In genomic region chr1:109777436-109777835, GRCh38 we compare ENCODE assay signal across 14 cellular contexts. TPM values are rescaled to one million over a fixed set of nuclear protein-coding genes. Genes with fewer than 3 reads are reported as not detected.
DNase-seq lines count a peak whose midpoint lies in the region; ATAC-seq and TF ChIP-seq lines count a peak whose summit lies in the region.
"Had no signal": no experiment of that assay in that cellular context is flagged by ENCODE, and none has a peak within 500 bp of the region (broad histone marks: within the 10 kb centered on the region; RNA-seq: fewer than 3 reads in every experiment).

No MANE protein-coding gene starts in this region.

- no peak for TF ChIP-seq EP300 in upper lobe of left lung (IDR thresholded peaks at IDR 0.05)

- H3K36me3 ChIP-seq in tibial artery (no peaks in the 10 kb centered on the region), upper lobe of left lung (no peaks in the 10 kb centered on the region)
- H3K36me3 ChIP-seq: cardiac muscle cell had no signal

- H3K9me3 Mint-ChIP-seq in brain (peaks cover 0 to 2% (median 0%) of the 10 kb centered on the region in 5 experiments), mesothelial cell of epicardium (peaks cover 4% of the 10 kb centered on the region)

- H3K27ac ChIP-seq in tibial artery (peak overlapping the region in 1 of 2 donors; percentile 1), upper lobe of left lung (no peak overlapping the region)
- H3K27ac ChIP-seq: cardiac muscle cell had no signal

- H3K36me3 Mint-ChIP-seq in brain (no peaks in the 10 kb centered on the region), mesothelial cell of epicardium (no peaks in the 10 kb centered on the region)

- intact Hi-C loops in tibial artery (cut with DNase I; ENCODE audit: low total_unique reads) = loop anchor here (1.0 kb wide), 1 partner anchor 207 kb away; the partner anchor contains the start of gene AHCYL1

- H3K4me1 ChIP-seq in tibial artery (peaks cover 0 to 10% (median 6%) of the 10 kb centered on the region in 4 donors), upper lobe of left lung (peaks cover under 1 to 8% (median 6%) of the 10 kb centered on the region in 4 donors)

- DNase-seq in activated effector memory CD4-positive, alpha-beta T cell treated with anti-CD3 and anti-CD28 coated beads, Interleukin-2, amount 50 U/mL, for 16 hours = peak; percentile 51
- no peak for DNase-seq in activated effector memory CD4-positive, alpha-beta T cell treated with Interleukin-2 at 50 U/mL for 16 hours
- DNase-seq in mesothelial cell of epicardium (ENCODE audit: low spot score in 2 of 2, unreplicated experiment in 2 of 2) (no peak), tibial artery (peak; percentile 19 to 57), SK-N-DZ (ENCODE audit: low spot score) (no peak), activated gamma-delta T cell treated with Interleukin-2 at 50 U/mL for 16 hours (no peak), upper lobe of left lung (no peak)
- DNase-seq: GOT3 had no signal

- H3K4me3 ChIP-seq in tibial artery (no peak overlapping the region), upper lobe of left lung (no peak overlapping the region)
- H3K4me3 ChIP-seq: cardiac muscle cell, skin epidermis had no signal

- ATAC-seq in upper lobe of left lung (ENCODE audit: low FRiP score in 2 of 2) = no peak

- H3K27me3 ChIP-seq in tibial artery (no peaks in the 10 kb centered on the region), upper lobe of left lung (no peaks in the 10 kb centered on the region)
- H3K27me3 ChIP-seq: cardiac muscle cell had no signal

- TF ChIP-seq POLR2A in upper lobe of left lung (IDR thresholded peaks at IDR 0.05) = no peak

- H3K27ac Mint-ChIP-seq in brain (peak overlapping the region in 3 of 5 experiments; percentile 21 to 79 (median 48)), mesothelial cell of epicardium (peak overlapping the region; percentile 42)
- H3K27ac Mint-ChIP-seq: activated B cell treated with CpG ODN at 0.5 μM for 24 hours had no signal

- H3K27me3 Mint-ChIP-seq in brain = peaks cover 25% of the 10 kb centered on the region
- no peaks in the 10 kb centered on the region for H3K27me3 Mint-ChIP-seq in mesothelial cell of epicardium (ENCODE audit: low read depth)

- WGBS in upper lobe of left lung, 2 donors = 86 to 91% methylated on average over 7 of the region's 7 CpGs

- H3K4me1 Mint-ChIP-seq in brain (peaks cover 24% of the 10 kb centered on the region), mesothelial cell of epicardium (peaks cover 31% of the 10 kb centered on the region)

- H3K4me3 Mint-ChIP-seq in brain = no peak overlapping the region
- H3K4me3 Mint-ChIP-seq in mesothelial cell of epicardium = no peak overlapping the region
- H3K4me3 Mint-ChIP-seq: activated B cell treated with CpG ODN at 0.5 μM for 24 hours had no signal

- TF ChIP-seq CTCF in brain (conservative IDR thresholded peaks at IDR 0.05) (no peak), mesothelial cell of epicardium (IDR thresholded peaks at IDR 0.05; ENCODE audit: unreplicated experiment) (no peak), tibial artery (IDR thresholded peaks at IDR 0.05) (no peak), upper lobe of left lung (IDR thresholded peaks at IDR 0.05) (no peak)

- H3K9me3 ChIP-seq in tibial artery (no peaks in the 10 kb centered on the region), upper lobe of left lung (no peaks in the 10 kb centered on the region)

RNA-seq across cellular contexts. Expression of gene EPS8L3, which starts 13.7 kb away (rescaled TPM):
- not detected for polyA plus RNA-seq in brain (ENCODE audit: insufficient read depth, low read depth, low replicate concordance)
- total RNA-seq in mesothelial cell of epicardium = 0.13 to 0.34 TPM in 2 of 3 replicates, not detected in the other
- polyA plus RNA-seq in SK-N-DZ (2014; cell fraction: cytosol; rRNA removed) = 0.63 and 1.2 TPM in 2 replicates
- polyA plus RNA-seq in SK-N-DZ (2014; cell fraction: nucleus; rRNA removed) = 0.64 and 21.2 TPM in 2 replicates
- under 1 TPM in 1 of 6 donors, not detected in 5; 0.20 TPM for total RNA-seq in upper lobe of left lung
- total RNA-seq: activated B cell treated with CpG ODN at 0.5 μM for 24 hours, cardiac muscle cell, epithelial cell of proximal tubule, mononuclear cell had no signal

RNA-seq across cellular contexts. Expression of gene GSTM3, which starts 36.6 kb away (rescaled TPM):
- polyA plus RNA-seq in brain (ENCODE audit: insufficient read depth, low read depth, low replicate concordance) = 107 TPM
- total RNA-seq in mesothelial cell of epicardium = 49.7 to 57.9 TPM (median 55.2 TPM) in 3 replicates
- 127 and 135 TPM in 2 replicates for polyA plus RNA-seq in SK-N-DZ (2014; cell fraction: cytosol; rRNA removed)
- 72.0 and 83.5 TPM in 2 replicates for polyA plus RNA-seq in SK-N-DZ (2014; cell fraction: nucleus; rRNA removed)
- total RNA-seq in upper lobe of left lung = 10 to 100 TPM in 3 of 6 donors, 1 to 10 TPM in 3; 4.9 to 23.3 (median 11.2) TPM

Comparison
In these comparisons a context has a peak if more than half of its experiments do, and no peak if none do; other contexts are left out.
1. DNase-seq: peak in activated effector memory CD4-positive, alpha-beta T cell treated with anti-CD3 and anti-CD28 coated beads, Interleukin-2, amount 50 U/mL, for 16 hours (single experiment) and tibial artery (2 of 2); none in activated effector memory CD4-positive, alpha-beta T cell treated with Interleukin-2 at 50 U/mL for 16 hours (single experiment), mesothelial cell of epicardium (0 of 2), SK-N-DZ (single experiment), activated gamma-delta T cell treated with Interleukin-2 at 50 U/mL for 16 hours (single experiment) and upper lobe of left lung (0 of 2).